Comparison of ENCODE assay signal across 12 cellular contexts in genomic region chr1:19438552-19439196, GRCh38. TPM values are rescaled to one million over a fixed set of nuclear protein-coding genes. Genes with fewer than 3 reads are reported as not detected.
DNase-seq lines count a peak whose midpoint lies in the region; TF ChIP-seq lines count a peak whose summit lies in the region.
"Had no signal": no experiment of that assay in that cellular context is flagged by ENCODE, and none has a peak within 500 bp of the region (broad histone marks: within the 10 kb centered on the region; RNA-seq: fewer than 3 reads in every experiment).

No MANE protein-coding gene starts in this region.

- intact Hi-C loops in thyroid gland (cut with DNase I) = no loop called here

- H3K27me3 Mint-ChIP-seq in activated T-cell treated with anti-CD3 and anti-CD28 coated beads, Interleukin-2, amount 50 U/mL, for 24 hours = no peaks in the 10 kb centered on the region
- no peaks in the 10 kb centered on the region for H3K27me3 Mint-ChIP-seq in chondrocyte (ENCODE audit: low read depth)

- H3K27ac ChIP-seq in thyroid gland = peak overlapping the region; percentile 64 to 78 (median 74)

- H3K4me1 ChIP-seq in mucosa of stomach (ENCODE audit: control insufficient read depth, insufficient read depth, low read length) = peaks cover 65% of the 10 kb centered on the region
- peaks cover 73 to 96% of the 10 kb centered on the region in 2 donors for H3K4me1 ChIP-seq in thyroid gland

- H3K9me3 ChIP-seq in mucosa of stomach (ENCODE audit: control insufficient read depth, low read length) (no peaks in the 10 kb centered on the region), thyroid gland (no peaks in the 10 kb centered on the region)

- TF ChIP-seq POLR2A in thyroid gland (IDR thresholded peaks at IDR 0.05) = no peak

- no peaks in the 10 kb centered on the region for H3K9me3 Mint-ChIP-seq in activated T-cell treated with anti-CD3 and anti-CD28 coated beads, Interleukin-2, amount 50 U/mL, for 24 hours
- H3K9me3 Mint-ChIP-seq in chondrocyte (ENCODE audit: low read depth) = no peaks in the 10 kb centered on the region

- peaks cover 96% of the 10 kb centered on the region for H3K4me1 Mint-ChIP-seq in activated T-cell treated with anti-CD3 and anti-CD28 coated beads, Interleukin-2, amount 50 U/mL, for 24 hours (ENCODE audit: low read depth)
- peaks cover 98% of the 10 kb centered on the region for H3K4me1 Mint-ChIP-seq in chondrocyte (ENCODE audit: low read depth)

- no peaks in the 10 kb centered on the region for H3K27me3 ChIP-seq in mucosa of stomach (ENCODE audit: control insufficient read depth, insufficient read depth, low read length)
- H3K27me3 ChIP-seq in thyroid gland = no peaks in the 10 kb centered on the region

- WGBS in thyroid gland, 2 donors = 83 to 87% methylated on average over 18 of the region's 18 CpGs

- peaks cover 73% of the 10 kb centered on the region for H3K36me3 Mint-ChIP-seq in activated T-cell treated with anti-CD3 and anti-CD28 coated beads, Interleukin-2, amount 50 U/mL, for 24 hours (ENCODE audit: low read depth)
- no peaks in the 10 kb centered on the region for H3K36me3 Mint-ChIP-seq in chondrocyte (ENCODE audit: low read depth)

- H3K27ac Mint-ChIP-seq in activated T-cell treated with anti-CD3 and anti-CD28 coated beads, Interleukin-2, amount 50 U/mL, for 24 hours = peak overlapping the region; percentile 84
- peak overlapping the region; percentile 99 for H3K27ac Mint-ChIP-seq in chondrocyte (ENCODE audit: unreplicated experiment)

- no peak overlapping the region for H3K4me3 Mint-ChIP-seq in activated T-cell treated with anti-CD3 and anti-CD28 coated beads, Interleukin-2, amount 50 U/mL, for 24 hours
- H3K4me3 Mint-ChIP-seq in chondrocyte (ENCODE audit: unreplicated experiment) = no peak overlapping the region

- DNase-seq in activated T-cell treated with anti-CD3 and anti-CD28 coated beads, Interleukin-2, amount 50 U/mL, for 24 hours = no peak
- DNase-seq in activated T-cell treated with anti-CD3 and anti-CD28 coated beads for 4 hours = no peak
- DNase-seq in chondrocyte (ENCODE audit: low spot score) = no peak
- no peak for DNase-seq in thyroid gland
- no peak for DNase-seq in NCI-H2196 (lab: John Stamatoyannopoulos, UW; ENCODE audit: unreplicated experiment)
- DNase-seq in GM19240 (ENCODE audit: insufficient read length, low spot score) = no peak
- DNase-seq in NCI-H2107 treated with DMSO at 0.1 percent for 48 hours (lab: John Stamatoyannopoulos, UW; ENCODE audit: unreplicated experiment) = no peak
- DNase-seq: ACHN; central memory CD4-positive, alpha-beta T cell; MV-4-11; stimulated activated CD4-positive, alpha-beta T cell treated with anti-CD3 and anti-CD28 coated beads, Interleukin-12 subunit alpha, Interleukin-12 subunit beta, amount 100 ng/mL, for 4 hours had no signal

- H3K36me3 ChIP-seq in mucosa of stomach (ENCODE audit: control insufficient read depth, insufficient read depth, low read length) (no peaks in the 10 kb centered on the region), thyroid gland (no peaks in the 10 kb centered on the region)

- TF ChIP-seq CTCF in chondrocyte (IDR thresholded peaks at IDR 0.05) (no peak), thyroid gland (IDR thresholded peaks at IDR 0.05) (no peak)

- peak overlapping the region; percentile 28 for H3K9ac ChIP-seq in mucosa of stomach (ENCODE audit: low read length)

- H3K4me3 ChIP-seq in mucosa of stomach (ENCODE audit: low read length) (no peak overlapping the region), thyroid gland (replicated peaks in 1 of 3) (no peak overlapping the region)

RNA-seq across cellular contexts. Expression of gene CAPZB, which starts 46.7 kb away (rescaled TPM):
- 285 to 353 TPM (median 352 TPM) in 3 replicates for total RNA-seq in chondrocyte
- 100 to 1,000 TPM in 2 of 4 donors, 10 to 100 TPM in 2; 75.4 to 116 (median 93.1) TPM for total RNA-seq in thyroid gland
